ENCODE assay signal across 8 cellular contexts in the genomic region with DNA sequence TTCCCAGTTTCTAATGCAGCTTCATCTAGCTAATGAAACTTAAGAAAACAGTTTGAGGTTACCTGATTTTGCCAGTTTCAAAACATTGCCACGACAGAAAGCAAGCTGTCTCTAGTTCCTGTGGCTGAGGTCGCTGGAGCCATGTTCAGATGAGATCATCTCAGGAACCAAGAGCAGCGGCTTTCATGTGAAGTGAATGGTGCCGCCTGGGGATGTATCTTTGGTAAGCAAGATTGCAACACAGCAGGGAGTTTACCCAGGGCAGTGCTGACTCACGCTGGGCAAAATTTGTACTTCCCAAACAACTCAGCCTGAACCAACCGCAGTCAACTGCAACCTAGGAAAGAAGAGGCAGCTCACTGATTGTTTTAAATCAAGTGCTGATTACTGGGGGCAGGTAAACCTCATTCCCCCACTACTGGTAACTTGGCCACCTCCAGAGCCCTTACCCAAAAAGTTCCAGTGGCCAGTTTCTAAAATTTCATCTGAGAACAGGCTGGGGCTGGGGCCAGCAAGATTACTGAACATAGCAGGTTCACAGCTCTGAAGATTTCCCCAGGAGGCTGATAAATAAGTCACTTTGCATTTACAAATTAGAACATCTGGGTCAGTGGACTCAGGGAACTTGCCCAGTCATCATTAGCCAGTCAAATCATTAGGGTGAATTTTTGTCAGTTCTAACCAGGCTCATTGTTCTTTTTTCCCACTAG. TPM values are rescaled to one million over a fixed set of nuclear protein-coding genes. Genes with fewer than 3 reads are reported as not detected.
DNase-seq lines count a peak whose midpoint lies in the region; ATAC-seq and TF ChIP-seq lines count a peak whose summit lies in the region.

A gene with protein sequence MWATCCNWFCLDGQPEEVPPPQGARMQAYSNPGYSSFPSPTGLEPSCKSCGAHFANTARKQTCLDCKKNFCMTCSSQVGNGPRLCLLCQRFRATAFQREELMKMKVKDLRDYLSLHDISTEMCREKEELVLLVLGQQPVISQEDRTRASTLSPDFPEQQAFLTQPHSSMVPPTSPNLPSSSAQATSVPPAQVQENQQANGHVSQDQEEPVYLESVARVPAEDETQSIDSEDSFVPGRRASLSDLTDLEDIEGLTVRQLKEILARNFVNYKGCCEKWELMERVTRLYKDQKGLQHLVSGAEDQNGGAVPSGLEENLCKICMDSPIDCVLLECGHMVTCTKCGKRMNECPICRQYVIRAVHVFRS (minus strand): TSS at position 194 of the 710 bp plus-strand sequence. CDS start 37,154 bp downstream, outside the sequence.

- POLR2A ChIA-PET in CD8-positive, alpha-beta T cell (lab: Charles Lee) = interaction anchor here (0.6 to 2.7 kb wide), 16 partner anchors 10 to 151 kb away, joined by 3 to 22 read pairs (median 4); a partner anchor contains a TSS

- peak within 1 kb of the TSS; percentile 77 for H3K9ac ChIP-seq in OCI-LY3 (ENCODE audit: low read length)
- H3K9ac ChIP-seq in mucosa of rectum (ENCODE audit: low read depth in 1 of 2, low read length in 2 of 2) = peak within 1 kb of the TSS; percentile 43 to 49

- H3K27me3 ChIP-seq in CD8-positive, alpha-beta T cell (ENCODE audit: insufficient read depth, low read length) = no peaks in the 10 kb centered on the region
- H3K27me3 ChIP-seq in OCI-LY3 (ENCODE audit: low read depth, low read length) (no peaks in the 10 kb centered on the region), mucosa of rectum (ENCODE audit: control insufficient read depth in 2 of 2, insufficient read depth in 2 of 2, low read length in 2 of 2) (no peaks in the 10 kb centered on the region)

- peak within 1 kb of the TSS; percentile 78 for H3K4me2 ChIP-seq in OCI-LY3 (ENCODE audit: low read length)

- H3K27ac Mint-ChIP-seq in CD8-positive, alpha-beta T cell = peak within 1 kb of the TSS; percentile 97

- no peaks in the 10 kb centered on the region for H3K27me3 Mint-ChIP-seq in CD8-positive, alpha-beta T cell (ENCODE audit: low read depth)

- H2AFZ ChIP-seq in OCI-LY3 (ENCODE audit: low read depth, low read length) = no peak within 1 kb of the TSS

- DNase-seq in CD8-positive, alpha-beta T cell = peak; percentile 62 to 92 (median 82)
- DNase-seq in HK-2 (ENCODE audit: unreplicated experiment) = peak; percentile 85
- peak; percentile 84 for DNase-seq in activated T-cell treated with anti-CD3 and anti-CD28 coated beads for 24 hours (ENCODE audit: low read depth)
- DNase-seq in erythroblast (lab: John Stamatoyannopoulos, UW) = peak; percentile 95 to 97
- peak; percentile 88 for DNase-seq in stimulated activated CD8-positive, alpha-beta memory T cell treated with anti-CD3 and anti-CD28 coated beads, Interleukin-4, amount 100 ng/mL, for 48 hours

- intact Hi-C loops in CD8-positive, alpha-beta T cell (cut with DNase I, micrococcal nuclease) = loop anchor here (1.0 to 2.0 kb wide), 10 partner anchors 12 to 102 kb away; a partner anchor contains a TSS

- peak; percentile 72 for TF ChIP-seq POLR2A in erythroblast (IDR thresholded peaks at IDR 0.05; ENCODE audit: low read length)

- H3K9me3 Mint-ChIP-seq in CD8-positive, alpha-beta T cell = no peaks in the 10 kb centered on the region

- H3K4me1 ChIP-seq in CD8-positive, alpha-beta T cell (ENCODE audit: insufficient read depth, low read length) = peaks cover 35% of the 10 kb centered on the region
- H3K4me1 ChIP-seq in OCI-LY3 (ENCODE audit: low read length) (peaks cover 66% of the 10 kb centered on the region), mucosa of rectum (ENCODE audit: control insufficient read depth in 2 of 2, insufficient read depth in 2 of 2, low read length in 2 of 2) (peaks cover 8 to 12% of the 10 kb centered on the region in 2 donors)

- no peaks in the 10 kb centered on the region for H4K20me1 ChIP-seq in OCI-LY3 (ENCODE audit: insufficient read depth, low read length)

- no peaks in the 10 kb centered on the region for H3K9me3 ChIP-seq in CD8-positive, alpha-beta T cell (ENCODE audit: low read length)
- H3K9me3 ChIP-seq in OCI-LY3 (ENCODE audit: insufficient read depth, low read length) (no peaks in the 10 kb centered on the region), mucosa of rectum (ENCODE audit: control insufficient read depth in 2 of 2, low read length in 2 of 2) (no peaks in the 10 kb centered on the region)

- peak within 1 kb of the TSS; percentile 63 for H3K27ac ChIP-seq in CD8-positive, alpha-beta T cell (ENCODE audit: low read depth, low read length)
- H3K27ac ChIP-seq in OCI-LY3 (ENCODE audit: low read length) (peak within 1 kb of the TSS; percentile 98), mucosa of rectum (ENCODE audit: low read depth in 2 of 2, low read length in 2 of 2) (peak within 1 kb of the TSS; percentile 74 to 80)

- H3K36me3 ChIP-seq in CD8-positive, alpha-beta T cell (ENCODE audit: insufficient read depth, low read length) = no peaks in the 10 kb centered on the region
- H3K36me3 ChIP-seq in OCI-LY3 (replicated peaks; ENCODE audit: low read depth, low read length) (peaks cover 33% of the 10 kb centered on the region), mucosa of rectum (ENCODE audit: control insufficient read depth in 2 of 2, insufficient read depth in 2 of 2, low read length in 2 of 2) (peaks cover 3 to 6% of the 10 kb centered on the region in 2 donors)

- TF ChIP-seq CTCF in CD8-positive, alpha-beta T cell (IDR thresholded peaks at IDR 0.05) = no peak
- peak; percentile 28 for TF ChIP-seq CTCF in OCI-LY3 (IDR thresholded peaks at IDR 0.05; ENCODE audit: low read depth, low read length)

- CTCF ChIA-PET in CD8-positive, alpha-beta T cell (lab: Charles Lee) = interaction anchor here (0.7 to 6.7 kb wide), 32 partner anchors 10 to 644 kb away, joined by 3 to 73 read pairs (median 4); a partner anchor contains a TSS

- peaks cover 74% of the 10 kb centered on the region for H3K79me2 ChIP-seq in OCI-LY3 (ENCODE audit: low read length)

- H3K36me3 Mint-ChIP-seq in CD8-positive, alpha-beta T cell = peaks cover 41% of the 10 kb centered on the region

- H3K4me1 Mint-ChIP-seq in CD8-positive, alpha-beta T cell (ENCODE audit: low read depth) = peaks cover 66% of the 10 kb centered on the region

- peak; percentile 98 for ATAC-seq in CD8-positive, alpha-beta T cell
- peak; percentile 93 for ATAC-seq in GM19452 (IDR thresholded peaks at IDR 0.05; ENCODE audit: unreplicated experiment)

- H3K4me3 Mint-ChIP-seq in CD8-positive, alpha-beta T cell = peak within 1 kb of the TSS; percentile 85

- no peak within 1 kb of the TSS for H3K4me3 ChIP-seq in CD8-positive, alpha-beta T cell (ENCODE audit: low read depth, low read length)
- peak within 1 kb of the TSS; percentile 66 for H3K4me3 ChIP-seq in OCI-LY3 (ENCODE audit: low read length)
- H3K4me3 ChIP-seq in mucosa of rectum (ENCODE audit: low read length in 2 of 2) = peak within 1 kb of the TSS in 1 of 2 donors; percentile 62

RNA-seq across cellular contexts. Expression of the gene that starts here (rescaled TPM):
- total RNA-seq in CD8-positive, alpha-beta T cell = 10 to 100 TPM; 55.2 to 64.4 TPM
